In the genomic region with DNA sequence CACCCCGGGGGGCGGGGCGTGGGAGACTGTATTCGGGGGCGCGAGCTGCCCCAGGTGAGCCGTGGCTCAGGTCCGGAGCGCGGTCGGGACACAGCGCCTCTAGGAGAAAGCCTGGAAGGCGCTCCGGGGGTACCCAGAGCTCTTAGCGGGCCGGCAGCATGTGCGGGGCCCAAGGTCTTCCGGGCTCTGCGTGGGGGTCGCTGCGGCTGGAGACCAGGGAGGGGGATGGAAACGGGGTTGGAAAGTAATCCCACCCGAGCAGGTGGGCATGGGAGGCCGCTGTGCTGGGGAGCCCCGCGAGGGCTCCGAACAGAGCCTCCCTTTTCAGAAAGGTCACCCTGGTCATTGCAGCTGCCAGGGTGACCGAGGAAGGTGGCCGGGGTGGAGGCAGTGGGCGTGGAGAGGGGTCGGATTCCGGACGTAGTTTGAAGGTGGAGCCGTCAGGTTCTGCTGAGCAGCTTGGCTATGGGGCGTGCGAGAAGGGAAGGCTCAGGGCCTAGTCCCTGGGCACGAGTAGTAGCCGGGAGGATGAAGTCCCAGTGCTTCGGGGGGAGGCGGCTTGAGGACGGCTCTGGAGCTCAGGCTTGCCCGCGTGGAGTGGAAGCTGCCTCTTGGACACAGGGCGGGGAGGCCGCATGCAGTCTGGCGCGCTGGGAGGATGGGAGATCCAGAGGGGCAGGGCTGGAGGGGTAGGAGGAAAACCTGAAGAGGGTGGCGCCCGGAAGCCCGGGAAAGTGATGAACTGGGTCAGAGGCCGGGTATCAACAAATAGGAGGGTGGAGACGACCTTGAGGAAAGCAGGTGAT, we compare ENCODE assay signal across 8 cellular contexts. TPM values are rescaled to one million over a fixed set of nuclear protein-coding genes. Genes with fewer than 3 reads are reported as not detected.
DNase-seq lines count a peak whose midpoint lies in the region; ATAC-seq and TF ChIP-seq lines count a peak whose summit lies in the region.

A gene (plus strand): TSS at position 31 of the 806 bp plus-strand sequence. CDS start 9,510 bp downstream, outside the sequence.

- TF ChIP-seq CTCF in AG04450 (IDR thresholded peaks at IDR 0.05; ENCODE audit: low read depth, low read length) (no peak), VCaP (conservative IDR thresholded peaks at IDR 0.05) (no peak), breast epithelium (IDR thresholded peaks at IDR 0.05) (no peak), spleen (IDR thresholded peaks at IDR 0.05 in 8 of 11, conservative IDR thresholded peaks at IDR 0.05 in 3 of 11) (peak in 1 of 11 experiments; percentile 84)

- H3K4me1 ChIP-seq in breast epithelium (no peaks in the 10 kb centered on the region), spleen (peaks cover 6 to 48% (median 20%) of the 10 kb centered on the region in 6 donors)

- 0 to 1% (median 0%) methylated on average over 28 to 52 of the region's 52 CpGs for WGBS in spleen, 5 donors

- no peaks in the 10 kb centered on the region for H3K27me3 ChIP-seq in AG04450 (ENCODE audit: control insufficient read depth, insufficient read depth, low read length)
- no peaks in the 10 kb centered on the region for H3K27me3 ChIP-seq in breast epithelium
- no peaks in the 10 kb centered on the region for H3K27me3 ChIP-seq in spleen (replicated peaks in 1 of 7)

- H3K4me3 ChIP-seq in AG04450 (ENCODE audit: low read depth, low read length) (peak within 1 kb of the TSS; percentile 81), breast epithelium (peak within 1 kb of the TSS; percentile 76 to 87 (median 84)), spleen (peak within 1 kb of the TSS; percentile 63 to 88 (median 75))

- DNase-seq in AG04450 (ENCODE audit: low read depth, low spot score) (peak; percentile 57), NCI-H2171 (lab: John Stamatoyannopoulos, UW) (peak; percentile 72), breast epithelium (ENCODE audit: low spot score in 2 of 2) (peak; percentile 70 to 77), inferior parietal cortex (ENCODE audit: extremely low spot score) (peak; percentile 76), spleen (peak; percentile 94)

- H3K36me3 ChIP-seq in breast epithelium (no peaks in the 10 kb centered on the region), spleen (peaks cover 0 to 7% (median 0%) of the 10 kb centered on the region in 6 donors)

- ATAC-seq in GM18868 (IDR thresholded peaks at IDR 0.05; ENCODE audit: unreplicated experiment) (peak; percentile 57), HG03103 (IDR thresholded peaks at IDR 0.05; ENCODE audit: low read depth, unreplicated experiment) (peak; percentile 52)

- intact Hi-C loops in breast epithelium (cut with DNase I; ENCODE audit: low total_unique reads): no loop called here
- intact Hi-C loops in spleen (cut with DNase I; ENCODE audit: low total_unique reads): no loop called here

- POLR2A ChIA-PET in AG04450 (lab: Yijun Ruan, JAX): interaction anchor here (0.5 to 2.4 kb wide), 12 partner anchors 12 to 272 kb away, joined by 3 to 30 read pairs (median 4); a partner anchor contains a TSS

- CTCF ChIA-PET in AG04450 (lab: Charles Lee): interaction anchor here (0.5 to 3.3 kb wide), 61 partner anchors 9 to 1598 kb away, joined by 3 to 37 read pairs (median 4); a partner anchor contains a TSS

- TF ChIP-seq POLR2A in breast epithelium (IDR thresholded peaks at IDR 0.05) (peak; percentile 86), spleen (IDR thresholded peaks at IDR 0.05) (peak; percentile 51 to 76 (median 69))

- H3K27ac ChIP-seq in AG04450 (ENCODE audit: low read depth, low read length): peak within 1 kb of the TSS; percentile 73
- H3K27ac ChIP-seq in VCaP: peak within 1 kb of the TSS; percentile 74
- H3K27ac ChIP-seq in breast epithelium: peak within 1 kb of the TSS; percentile 94 to 97
- peak within 1 kb of the TSS; percentile 92 to 99 (median 96) for H3K27ac ChIP-seq in spleen

- no peaks in the 10 kb centered on the region for H3K9me3 ChIP-seq in AG04450 (ENCODE audit: control insufficient read depth, insufficient read depth, low read length)
- H3K9me3 ChIP-seq in breast epithelium: no peaks in the 10 kb centered on the region
- peaks cover 0 to 4% (median 0%) of the 10 kb centered on the region in 8 donors for H3K9me3 ChIP-seq in spleen

RNA-seq across cellular contexts. Expression of the gene that starts here (rescaled TPM):
- polyA plus RNA-seq in AG04450 (2011; rRNA removed): 5.3 and 5.4 TPM in 2 replicates
- polyA minus RNA-seq in AG04450 (2011; rRNA and poly(A)+ RNA removed): 3.6 and 4.3 TPM in 2 replicates
- total RNA-seq in breast epithelium: 10 to 100 TPM; 10.2 to 20.6 (median 14.5) TPM
- total RNA-seq in spleen: 10 to 100 TPM; 11.0 to 23.7 (median 18.0) TPM
- polyA plus RNA-seq in spleen: 10 to 100 TPM in 1 of 3 donors, 1 to 10 TPM in 2; 8.2 to 10.8 (median 9.1) TPM

Comparison
In these comparisons a context has a peak if more than half of its experiments do, and no peak if none do; other contexts are left out.
1. Peak in every context shown above with its lines: DNase-seq, ATAC-seq, H3K4me3 ChIP-seq and H3K27ac ChIP-seq.